ENCODE assay signal across 8 cellular contexts in the genomic region with DNA sequence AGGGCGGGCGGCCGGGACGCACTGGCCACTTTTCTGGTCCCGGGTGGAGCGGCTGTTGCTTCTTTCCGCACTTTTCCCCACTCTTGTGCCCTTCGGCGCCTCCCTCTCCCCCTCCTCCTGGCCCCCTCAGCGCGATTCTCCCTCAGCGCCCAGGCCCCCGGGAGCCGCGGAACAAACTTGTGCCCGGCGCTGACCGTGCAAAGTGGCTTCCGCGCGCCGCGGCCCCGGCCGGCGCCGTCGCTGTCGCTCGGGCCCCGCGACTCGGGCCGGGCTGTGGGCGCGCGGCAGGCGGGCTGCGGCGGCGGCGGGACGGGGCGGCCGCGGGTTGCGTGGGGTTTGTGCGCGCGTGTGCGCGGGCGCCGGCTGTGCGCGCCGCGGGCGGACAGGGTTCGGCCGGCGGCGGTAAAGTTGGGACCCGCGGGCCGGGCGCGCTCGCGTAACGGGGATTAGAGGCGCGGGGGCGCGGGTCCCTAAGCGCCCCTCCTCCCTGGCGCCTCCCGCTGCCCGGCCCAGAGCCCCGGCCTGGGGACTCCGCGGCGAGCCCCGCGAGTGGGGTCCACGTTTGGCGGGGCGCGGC. TPM values are rescaled to one million over a fixed set of nuclear protein-coding genes. Genes with fewer than 3 reads are reported as not detected.
A peak's percentile ranks its signal among the peaks of the same experiment; 100 is the strongest.
DNase-seq lines count a peak whose midpoint lies in the region; TF ChIP-seq lines count a peak whose summit lies in the region.

No MANE protein-coding gene starts in this region.

- H3K27ac ChIP-seq in Peyer's patch = peak overlapping the region; percentile 96 to 99 (median 97)
- peak overlapping the region; percentile 95 for H3K27ac ChIP-seq in muscle layer of colon (ENCODE audit: low read depth, low read length)

- no peaks in the 10 kb centered on the region for H3K27me3 ChIP-seq in HAP-1 (ENCODE audit: low read depth)
- no peaks in the 10 kb centered on the region for H3K27me3 ChIP-seq in Peyer's patch
- no peaks in the 10 kb centered on the region for H3K27me3 ChIP-seq in muscle layer of colon (ENCODE audit: control insufficient read depth in 1 of 2, insufficient read depth in 2 of 2, low read length in 2 of 2)

- TF ChIP-seq CTCF in GM10248 (IDR thresholded peaks at IDR 0.05; ENCODE audit: control extremely low read depth, extremely low read depth, low read depth, missing control alignments) (no peak), Peyer's patch (IDR thresholded peaks at IDR 0.05) (peak in 1 of 6 experiments; percentile 3)

- no peaks in the 10 kb centered on the region for H3K9me3 ChIP-seq in HAP-1
- no peaks in the 10 kb centered on the region for H3K9me3 ChIP-seq in Peyer's patch
- no peaks in the 10 kb centered on the region for H3K9me3 ChIP-seq in muscle layer of colon (ENCODE audit: low read length)

- H3K4me3 ChIP-seq in HAP-1 (peak overlapping the region; percentile 88), Peyer's patch (peak overlapping the region; percentile 87 to 94 (median 92)), muscle layer of colon (ENCODE audit: low read depth in 1 of 2, low read length in 2 of 2) (peak overlapping the region; percentile 80 to 96)

- no peak for TF ChIP-seq POLR2A in Peyer's patch (IDR thresholded peaks at IDR 0.05)

- H3K36me3 ChIP-seq in HAP-1 (replicated peaks) = no peaks in the 10 kb centered on the region
- no peaks in the 10 kb centered on the region for H3K36me3 ChIP-seq in Peyer's patch
- H3K36me3 ChIP-seq in muscle layer of colon (ENCODE audit: insufficient read depth, low read length) = no peaks in the 10 kb centered on the region

- POLR2A ChIA-PET in GM10248 (lab: Yijun Ruan, JAX) = interaction anchor here (2.1 kb wide), 1 partner anchor 64 kb away, joined by 7 read pairs; no protein-coding TSS in a partner anchor

- in situ Hi-C loops in HAP-1 (cut with MboI; ENCODE audit: low sequenced_read_pairs) = no loop called here

- DNase-seq in GM10248 (ENCODE audit: extremely low spot score) (peak; percentile 14), HAP-1 (ENCODE audit: low spot score in 2 of 2) (no peak), Peyer's patch (peak in 1 of 3 donors; percentile 54), ecto neural progenitor cell (ENCODE audit: low spot score) (peak; percentile 57), HUDEP-2 (lab: John Stamatoyannopoulos, UW; ENCODE audit: unreplicated experiment in 76 of 76) (no peak), AG08395 (ENCODE audit: low spot score) (no peak), SKM-1 treated with dmso at 0.1 percent for 144 hours (lab: John Stamatoyannopoulos, UW; ENCODE audit: unreplicated experiment) (no peak)

- peaks cover 13% of the 10 kb centered on the region for H3K4me1 ChIP-seq in HAP-1
- peaks cover 0 to 5% (median 0%) of the 10 kb centered on the region in 4 donors for H3K4me1 ChIP-seq in Peyer's patch
- peaks cover 15% of the 10 kb centered on the region for H3K4me1 ChIP-seq in muscle layer of colon (ENCODE audit: insufficient read depth, low read length)

- CTCF ChIA-PET in GM10248 (lab: Yijun Ruan, JAX) = no interaction called here

- peak overlapping the region; percentile 63 for H3K9ac ChIP-seq in muscle layer of colon (ENCODE audit: low read length)

RNA-seq across cellular contexts. Expression of a gene that starts 0.7 kb away (rescaled TPM):
- 10 to 100 TPM in 3 of 4 donors, 1 to 10 TPM in 1; 6.1 to 75.9 (median 16.8) TPM for total RNA-seq in Peyer's patch

Comparison
In these comparisons a context has a peak if more than half of its experiments do, and no peak if none do; other contexts are left out.
1. DNase-seq: peak in GM10248 (single experiment) and ecto neural progenitor cell (single experiment); none in HAP-1 (0 of 2), HUDEP-2 (0 of 76), AG08395 (single experiment) and SKM-1 treated with dmso at 0.1 percent for 144 hours (single experiment).
2. Peak in every context shown above with its lines, with median percentiles within 50 percentile points of each other: H3K4me3 ChIP-seq.